Comparison of ENCODE assay signal across 9 cellular contexts in the genomic region with DNA sequence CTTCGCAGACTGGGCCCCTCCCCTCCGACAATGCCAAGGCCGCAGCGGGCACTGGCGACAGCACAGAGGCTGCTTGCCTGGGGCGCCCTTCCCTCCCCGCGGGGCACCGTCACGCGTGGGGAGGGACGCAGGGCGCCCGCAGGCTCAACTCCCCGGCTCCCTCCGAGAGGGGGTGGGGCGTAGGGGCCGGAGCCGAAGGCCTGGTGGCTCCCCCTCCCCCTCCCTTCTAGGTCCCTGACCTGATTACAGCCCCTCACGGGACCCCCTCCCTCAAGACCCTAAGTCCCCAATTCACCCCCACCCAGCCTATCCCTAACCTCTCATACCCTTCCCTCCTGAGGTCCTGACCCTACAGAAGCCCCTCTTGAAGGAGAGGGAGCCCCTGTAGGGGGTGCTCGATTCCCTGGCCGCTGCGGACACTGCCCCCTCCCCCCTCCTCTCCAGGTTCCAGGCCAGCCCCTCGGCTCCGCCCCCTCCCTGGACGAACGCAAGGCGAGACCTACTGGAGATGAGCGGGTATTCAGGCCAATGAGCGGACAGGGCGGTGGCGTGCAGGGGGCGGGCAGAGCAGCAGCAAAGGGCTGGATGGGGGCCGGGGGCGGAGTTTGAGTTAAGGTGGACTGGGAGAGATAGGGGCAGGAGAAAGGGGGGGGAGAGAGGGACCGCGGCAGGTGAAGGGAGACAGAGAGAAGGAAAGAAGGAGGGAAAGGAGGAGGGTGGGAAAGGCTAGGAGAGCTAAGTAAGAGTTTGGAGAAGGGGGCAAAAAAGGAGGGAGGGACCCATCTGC. TPM values are rescaled to one million over a fixed set of nuclear protein-coding genes. Genes with fewer than 3 reads are reported as not detected.
DNase-seq lines count a peak whose midpoint lies in the region; ATAC-seq, FAIRE-seq and TF ChIP-seq lines count a peak whose summit lies in the region.
"Had no signal": no experiment of that assay in that cellular context is flagged by ENCODE, and none has a peak within 500 bp of the region (broad histone marks: within the 10 kb centered on the region; RNA-seq: fewer than 3 reads in every experiment).

No MANE protein-coding gene starts in this region.

- peak overlapping the region; percentile 87 for H2BK15ac ChIP-seq in mesenchymal stem cell (ENCODE audit: low read depth, poor library complexity, severe bottlenecking)

- peak overlapping the region; percentile 93 for H3K4me2 ChIP-seq in mesenchymal stem cell (ENCODE audit: low read length, poor library complexity, severe bottlenecking)

- peak overlapping the region; percentile 85 for H4K91ac ChIP-seq in mesenchymal stem cell (ENCODE audit: low read length)

- H3K4me3 Mint-ChIP-seq in CD4-positive, alpha-beta T cell, result peak overlapping the region; percentile 99
- H3K4me3 Mint-ChIP-seq in effector memory CD8-positive, alpha-beta T cell, result peak overlapping the region; percentile 96 to 97

- H3K9me3 Mint-ChIP-seq in CD4-positive, alpha-beta T cell, result no peaks in the 10 kb centered on the region
- H3K9me3 Mint-ChIP-seq in effector memory CD8-positive, alpha-beta T cell, result no peaks in the 10 kb centered on the region

- H3K9me3 ChIP-seq in CD4-positive, alpha-beta T cell (ENCODE audit: control insufficient read depth, low read length), result no peaks in the 10 kb centered on the region
- H3K9me3 ChIP-seq in mesenchymal stem cell (ENCODE audit: control insufficient read depth, low read length), result no peaks in the 10 kb centered on the region

- H3K36me3 Mint-ChIP-seq in CD4-positive, alpha-beta T cell (ENCODE audit: low read depth), result peaks cover 15% of the 10 kb centered on the region
- H3K36me3 Mint-ChIP-seq in effector memory CD8-positive, alpha-beta T cell (ENCODE audit: insufficient read depth), result peaks cover 21% of the 10 kb centered on the region

- no peak for TF ChIP-seq CTCF in CD4-positive, alpha-beta T cell (IDR thresholded peaks at IDR 0.05)

- H3K27me3 ChIP-seq in CD4-positive, alpha-beta T cell (ENCODE audit: control insufficient read depth, insufficient read depth, low read length), result no peaks in the 10 kb centered on the region
- H3K27me3 ChIP-seq in mesenchymal stem cell (ENCODE audit: control insufficient read depth in 1 of 2, insufficient read depth in 1 of 2, low read length in 2 of 2), result no peaks in the 10 kb centered on the region

- peak overlapping the region; percentile 88 for H3K9ac ChIP-seq in mesenchymal stem cell (ENCODE audit: low read length)

- POLR2A ChIA-PET in CD4-positive, alpha-beta T cell (lab: Charles Lee), result interaction anchor here (1.0 to 10.2 kb wide), 8 partner anchors 10 to 65 kb away, joined by 4 to 189 read pairs (median 22); a partner anchor contains a TSS

- H3K4ac ChIP-seq in mesenchymal stem cell (ENCODE audit: low read depth in 1 of 2, low read length in 2 of 2), result peak overlapping the region in 1 of 2 experiments; percentile 89

- peak overlapping the region; percentile 92 for H2BK5ac ChIP-seq in mesenchymal stem cell (ENCODE audit: low read depth, low read length, poor library complexity, severe bottlenecking)

- FAIRE-seq in HTR-8/SVneo (lab: Jason Lieb, UNC), result no peak

- H3K14ac ChIP-seq in mesenchymal stem cell (ENCODE audit: low read length in 2 of 2), result peak overlapping the region in 1 of 2 experiments; percentile 76

- H2AK5ac ChIP-seq in mesenchymal stem cell (ENCODE audit: low read length, severe bottlenecking), result peak overlapping the region; percentile 53

- no peak overlapping the region for H2AFZ ChIP-seq in mesenchymal stem cell (ENCODE audit: low read depth, low read length)

- peak; percentile 94 to 98 (median 97) for DNase-seq in CD4-positive, alpha-beta T cell
- DNase-seq in HTR-8/SVneo (ENCODE audit: insufficient read length, low spot score) (peak; percentile 96), NOMO-1 (lab: John Stamatoyannopoulos, UW; ENCODE audit: unreplicated experiment in 2 of 2) (peak; percentile 98 to 100), mesenchymal stem cell (peak; percentile 99)
- DNase-seq in activated CD8-positive, alpha-beta memory T cell treated with anti-CD3 and anti-CD28 coated beads for 48 hours (ENCODE audit: low read depth in 2 of 3, low spot score in 2 of 3), result peak; percentile 92 to 95 (median 93)
- DNase-seq in effector memory CD8-positive, alpha-beta T cell, result peak; percentile 95 to 98 (median 96)
- peak; percentile 96 for DNase-seq in stimulated activated CD8-positive, alpha-beta memory T cell treated with anti-CD3 and anti-CD28 coated beads, Interleukin-12 subunit alpha, Interleukin-12 subunit beta, amount 100 ng/mL, for 1 hour (ENCODE audit: low read depth)

- no peak overlapping the region for H3K23ac ChIP-seq in mesenchymal stem cell (ENCODE audit: low read length in 2 of 2)

- ATAC-seq in CD4-positive, alpha-beta T cell (ENCODE audit: poor library complexity), result peak; percentile 73
- ATAC-seq in GM19455 (IDR thresholded peaks at IDR 0.05; ENCODE audit: unreplicated experiment), result peak; percentile 49
- peak; percentile 77 for ATAC-seq in effector memory CD8-positive, alpha-beta T cell (replicated peaks)

- H3K4me3 ChIP-seq in mesenchymal stem cell (ENCODE audit: insufficient read depth in 1 of 2, low read depth in 1 of 2, low read length in 2 of 2), result peak overlapping the region; percentile 74 to 87

- H2BK120ac ChIP-seq in mesenchymal stem cell (ENCODE audit: low read depth, low read length), result peak overlapping the region; percentile 77

- CTCF ChIA-PET in CD4-positive, alpha-beta T cell (lab: Charles Lee), result interaction anchor here (1.1 to 13.2 kb wide), 2 partner anchors 17 to 41 kb away, joined by 4 to 159 read pairs; a partner anchor contains a TSS

- peaks cover 65% of the 10 kb centered on the region for H3K4me1 Mint-ChIP-seq in CD4-positive, alpha-beta T cell (ENCODE audit: low read depth)
- peaks cover 39 to 52% of the 10 kb centered on the region in 2 donors for H3K4me1 Mint-ChIP-seq in effector memory CD8-positive, alpha-beta T cell (ENCODE audit: low read depth in 2 of 2)

- WGBS in mesenchymal stem cell, result under 1% methylated on average over 35 of the region's 37 CpGs

- intact Hi-C loops in CD4-positive, alpha-beta T cell (cut with DNase I, micrococcal nuclease), result loop anchor here (1.0 to 5.0 kb wide), 7 partner anchors 15 to 65 kb away; a partner anchor contains a TSS

- no peaks in the 10 kb centered on the region for H3K27me3 Mint-ChIP-seq in CD4-positive, alpha-beta T cell
- H3K27me3 Mint-ChIP-seq in effector memory CD8-positive, alpha-beta T cell, result no peaks in the 10 kb centered on the region

- peak overlapping the region; percentile 72 to 94 for H2BK12ac ChIP-seq in mesenchymal stem cell (ENCODE audit: low read length in 2 of 2)

- peak overlapping the region; percentile 88 to 98 for H3K18ac ChIP-seq in mesenchymal stem cell (ENCODE audit: low read depth in 1 of 2, low read length in 2 of 2)

- peaks cover 36% of the 10 kb centered on the region for H3K4me1 ChIP-seq in mesenchymal stem cell (ENCODE audit: control insufficient read depth, insufficient read depth, low read depth, low read length)

- peak overlapping the region; percentile 90 for H3K27ac Mint-ChIP-seq in CD4-positive, alpha-beta T cell
- H3K27ac Mint-ChIP-seq in effector memory CD8-positive, alpha-beta T cell, result peak overlapping the region; percentile 86 to 88

- peak overlapping the region; percentile 96 for H3K27ac ChIP-seq in CD4-positive, alpha-beta T cell (ENCODE audit: low read depth, low read length)
- peak overlapping the region; percentile 93 for H3K27ac ChIP-seq in mesenchymal stem cell (ENCODE audit: low read length, poor library complexity, severe bottlenecking)

- peaks cover 10% of the 10 kb centered on the region for H3K79me1 ChIP-seq in mesenchymal stem cell (replicated peaks; ENCODE audit: low read length, poor library complexity, severe bottlenecking)

- H3K36me3 ChIP-seq in mesenchymal stem cell (ENCODE audit: control insufficient read depth in 1 of 2, insufficient read depth in 2 of 2, low read depth in 1 of 2, low read length in 2 of 2), result peaks cover 2 to 13% of the 10 kb centered on the region in 2 experiments

- H4K8ac ChIP-seq in mesenchymal stem cell (ENCODE audit: low read length), result peak overlapping the region; percentile 94

RNA-seq across cellular contexts. Expression of a gene that starts 0.7 kb away (rescaled TPM):
- 10 to 100 TPM; 22.8 to 25.1 TPM for total RNA-seq in CD4-positive, alpha-beta T cell
- polyA plus RNA-seq in mesenchymal stem cell (2013, experiment 1 of 2), result 18.3 TPM
- polyA plus RNA-seq in mesenchymal stem cell (2013, experiment 2 of 2), result 18.3 TPM

RNA-seq across cellular contexts. Expression of a gene that starts 8.5 kb away (rescaled TPM):
- total RNA-seq in CD4-positive, alpha-beta T cell, result not detected
- polyA plus RNA-seq in mesenchymal stem cell (2013, experiment 1 of 2), result not detected
- polyA plus RNA-seq in mesenchymal stem cell (2013, experiment 2 of 2), result not detected
- total RNA-seq: subcutaneous adipose tissue had no signal

RNA-seq across cellular contexts. Expression of a gene that starts 18.7 kb away (rescaled TPM):
- total RNA-seq in CD4-positive, alpha-beta T cell, result 10 to 100 TPM; 16.7 to 19.4 TPM
- 26.7 TPM for polyA plus RNA-seq in mesenchymal stem cell (2013, experiment 1 of 2)
- 26.3 TPM for polyA plus RNA-seq in mesenchymal stem cell (2013, experiment 2 of 2)

RNA-seq across cellular contexts. Expression of a gene that starts 27.4 kb away (rescaled TPM):
- 1 to 10 TPM; 1.4 to 3.9 TPM for total RNA-seq in CD4-positive, alpha-beta T cell
- polyA plus RNA-seq in mesenchymal stem cell (2013, experiment 1 of 2), result 48.2 TPM
- 48.8 TPM for polyA plus RNA-seq in mesenchymal stem cell (2013, experiment 2 of 2)

RNA-seq across cellular contexts. Expression of a gene that starts 31.3 kb away (rescaled TPM):
- total RNA-seq in CD4-positive, alpha-beta T cell, result 10 to 100 TPM; 59.9 to 60.0 TPM
- polyA plus RNA-seq in mesenchymal stem cell (2013, experiment 1 of 2), result 352 TPM
- polyA plus RNA-seq in mesenchymal stem cell (2013, experiment 2 of 2), result 344 TPM

Comparison
In these comparisons a context has a peak if more than half of its experiments do, and no peak if none do; other contexts are left out.
1. Peak in every context shown above with its lines: DNase-seq, ATAC-seq, H3K4me3 ChIP-seq and H3K27ac ChIP-seq.